21 cellular contexts compared by ENCODE assay signal in genomic region chr22:36143956-36144355, GRCh38. TPM values are rescaled to one million over a fixed set of nuclear protein-coding genes. Genes with fewer than 3 reads are reported as not detected.
DNase-seq lines count a peak whose midpoint lies in the region; FAIRE-seq and TF ChIP-seq lines count a peak whose summit lies in the region.
"Had no signal": no experiment of that assay in that cellular context is flagged by ENCODE, and none has a peak within 500 bp of the region (broad histone marks: within the 10 kb centered on the region; RNA-seq: fewer than 3 reads in every experiment).

No MANE protein-coding gene starts in this region.

- peak overlapping the region; percentile 75; the same call in 1 of the 2 replicates for H2AK5ac ChIP-seq in H1 (ENCODE audit: low read depth, low read length)

- no peaks in the 10 kb centered on the region for H3K27me3 Mint-ChIP-seq in activated T-cell treated with anti-CD3 and anti-CD28 coated beads, Interleukin-2, amount 50 U/mL, for 24 hours
- no peaks in the 10 kb centered on the region for H3K27me3 Mint-ChIP-seq in CD4-positive, alpha-beta memory T cell
- H3K27me3 Mint-ChIP-seq in nephron progenitor cell (ENCODE audit: low read depth, poor library complexity): peaks cover 8% of the 10 kb centered on the region
- peaks cover 3% of the 10 kb centered on the region for H3K27me3 Mint-ChIP-seq in type B pancreatic cell

- no peaks in the 10 kb centered on the region for H3K79me2 ChIP-seq in H1 (ENCODE audit: control insufficient read depth in 1 of 2, insufficient read depth in 2 of 2, low read length in 2 of 2)

- H3K4me3 Mint-ChIP-seq in activated T-cell treated with anti-CD3 and anti-CD28 coated beads, Interleukin-2, amount 50 U/mL, for 24 hours: no peak overlapping the region
- no peak overlapping the region for H3K4me3 Mint-ChIP-seq in CD4-positive, alpha-beta memory T cell
- H3K4me3 Mint-ChIP-seq in nephron progenitor cell (no peak overlapping the region), type B pancreatic cell (no peak overlapping the region)
- H3K4me3 Mint-ChIP-seq: HFFc6 had no signal

- H4K8ac ChIP-seq in H1 (ENCODE audit: extremely low read depth, insufficient read depth, low read length): no peak overlapping the region

- no peak for TF ChIP-seq POLR2A in H1 (IDR thresholded peaks at IDR 0.05; ENCODE audit: control extremely low read depth in 1 of 2, low read depth in 2 of 2, low read length in 2 of 2)

- no peak overlapping the region for H2BK15ac ChIP-seq in H1 (ENCODE audit: low read length)

- no peaks in the 10 kb centered on the region for H4K20me1 ChIP-seq in H1 (replicated peaks in 1 of 2; ENCODE audit: control insufficient read depth in 1 of 2, insufficient read depth in 2 of 2, low read length in 2 of 2)

- H4K91ac ChIP-seq in H1 (replicated peaks; ENCODE audit: insufficient read length, low read length): peak overlapping the region; percentile 29

- no peak overlapping the region for H3K4me2 ChIP-seq in H1 (ENCODE audit: insufficient read depth in 1 of 2, low read depth in 2 of 2, low read length in 2 of 2)
- H3K4me2 ChIP-seq: A549; BLaER1 treated with 17β-estradiol and CSF1 and Interleukin-3, amounts not matched to agents 10 nM and 100 nM; KMS-11; PC-9 had no signal

- H3K18ac ChIP-seq in H1 (ENCODE audit: extremely low read depth, low read length): no peak overlapping the region

- peaks cover 75% of the 10 kb centered on the region for H3K36me3 ChIP-seq in CD4-positive, alpha-beta memory T cell (ENCODE audit: insufficient read depth, low read length)
- no peaks in the 10 kb centered on the region for H3K36me3 ChIP-seq in H1 (ENCODE audit: control insufficient read depth in 2 of 4, insufficient read depth in 4 of 4, low read length in 3 of 4)

- peaks cover 87% of the 10 kb centered on the region for H3K36me3 Mint-ChIP-seq in activated T-cell treated with anti-CD3 and anti-CD28 coated beads, Interleukin-2, amount 50 U/mL, for 24 hours (ENCODE audit: low read depth)
- H3K36me3 Mint-ChIP-seq in CD4-positive, alpha-beta memory T cell: peaks cover 76 to 85% of the 10 kb centered on the region in 2 donors
- H3K36me3 Mint-ChIP-seq in nephron progenitor cell (ENCODE audit: low read depth): no peaks in the 10 kb centered on the region
- H3K36me3 Mint-ChIP-seq in type B pancreatic cell: no peaks in the 10 kb centered on the region

- no peaks in the 10 kb centered on the region for H3K79me1 ChIP-seq in H1 (ENCODE audit: low read depth, low read length)

- no peak overlapping the region for H3K56ac ChIP-seq in H1 (replicated peaks; ENCODE audit: insufficient read length, low read depth, low read length)

- H3K27me3 ChIP-seq in CD4-positive, alpha-beta memory T cell (ENCODE audit: insufficient read depth, low read length): no peaks in the 10 kb centered on the region
- H3K27me3 ChIP-seq in H1 (replicated peaks in 1 of 4; ENCODE audit: control insufficient read depth in 3 of 4, extremely low read depth in 1 of 4, insufficient read depth in 3 of 4, low read length in 3 of 4): no peaks in the 10 kb centered on the region; a peak in 1 of 7 replicates
- H3K27me3 ChIP-seq: BLaER1 treated with 17β-estradiol and CSF1 and Interleukin-3, amounts not matched to agents 10 nM and 100 nM had no signal

- no peak overlapping the region for H3K27ac ChIP-seq in CD4-positive, alpha-beta memory T cell (ENCODE audit: low read depth, low read length)
- H3K27ac ChIP-seq in H1 (ENCODE audit: low read depth, low read length): no peak overlapping the region
- H3K27ac ChIP-seq: A549; BLaER1 treated with 17β-estradiol and CSF1 and Interleukin-3, amounts not matched to agents 10 nM and 100 nM; KMS-11; PC-9 had no signal

- peaks cover 3% of the 10 kb centered on the region for H3K4me1 ChIP-seq in CD4-positive, alpha-beta memory T cell (ENCODE audit: insufficient read depth, low read length)
- H3K4me1 ChIP-seq in H1 (replicated peaks in 1 of 4; ENCODE audit: control insufficient read depth in 3 of 4, insufficient read depth in 4 of 4, low read length in 3 of 4): peaks cover 5 to 11% (median 9%) of the 10 kb centered on the region in 4 experiments
- H3K4me1 ChIP-seq: A549, Caco-2 had no signal

- FAIRE-seq in H1 (lab: Jason Lieb, UNC): no peak
- FAIRE-seq: A549 had no signal

- H3K9me3 Mint-ChIP-seq in activated T-cell treated with anti-CD3 and anti-CD28 coated beads, Interleukin-2, amount 50 U/mL, for 24 hours: no peaks in the 10 kb centered on the region
- no peaks in the 10 kb centered on the region for H3K9me3 Mint-ChIP-seq in CD4-positive, alpha-beta memory T cell
- no peaks in the 10 kb centered on the region for H3K9me3 Mint-ChIP-seq in nephron progenitor cell
- H3K9me3 Mint-ChIP-seq in type B pancreatic cell: no peaks in the 10 kb centered on the region
- H3K9me3 Mint-ChIP-seq: HFFc6 had no signal

- no peak overlapping the region for H2AFZ ChIP-seq in H1 (ENCODE audit: low read length)
- H2AFZ ChIP-seq: PC-9 had no signal

- POLR2A ChIA-PET in CD4-positive, alpha-beta memory T cell (lab: Charles Lee; ENCODE audit: partially characterized antibody): interaction anchor here (1.0 kb wide), 2 partner anchors 12 to 17 kb away, joined by 3 read pairs; partner anchors contain the start of gene APOL3
- POLR2A ChIA-PET in H1 (lab: Charles Lee; ENCODE audit: partially characterized antibody): no interaction called here

- CTCF ChIA-PET in CD4-positive, alpha-beta memory T cell (lab: Charles Lee; ENCODE audit: partially characterized antibody): interaction anchor here (1.3 to 5.1 kb wide), 2 partner anchors 36 to 342 kb away, joined by 3 to 63 read pairs; no protein-coding TSS in a partner anchor
- CTCF ChIA-PET in H1 (lab: Charles Lee; ENCODE audit: partially characterized antibody): interaction anchor here (0.5 to 8.4 kb wide), 6 partner anchors 14 to 788 kb away, joined by 3 to 86 read pairs (median 4); no protein-coding TSS in a partner anchor

- no peak overlapping the region for H4K5ac ChIP-seq in H1 (ENCODE audit: insufficient read length, low read depth, low read length)

- H2BK5ac ChIP-seq in H1 (ENCODE audit: low read depth, low read length): no peak overlapping the region

- H3K9ac ChIP-seq in H1 (replicated peaks in 1 of 4; ENCODE audit: extremely low read depth in 1 of 4, low read depth in 3 of 4, low read length in 3 of 4): no peak overlapping the region
- H3K9ac ChIP-seq: BLaER1 treated with 17β-estradiol and CSF1 and Interleukin-3, amounts not matched to agents 10 nM and 100 nM; KMS-11 had no signal

- no peak overlapping the region for H3K4me3 ChIP-seq in CD4-positive, alpha-beta memory T cell (ENCODE audit: low read length in 2 of 2)
- no peak overlapping the region for H3K4me3 ChIP-seq in H1 (ENCODE audit: extremely low read depth in 1 of 4, insufficient read depth in 2 of 4, low read depth in 3 of 4, low read length in 4 of 4)
- H3K4me3 ChIP-seq: A549; BLaER1 treated with 17β-estradiol and CSF1 and Interleukin-3, amounts not matched to agents 10 nM and 100 nM; PC-9 had no signal

- no peak for TF ChIP-seq RAD21 in H1 (IDR thresholded peaks at IDR 0.05 in 1 of 2, conservative IDR thresholded peaks at IDR 0.05 in 1 of 2; ENCODE audit: low read depth in 2 of 2, low read length in 2 of 2)

- no peaks in the 10 kb centered on the region for H3K9me3 ChIP-seq in CD4-positive, alpha-beta memory T cell (ENCODE audit: control insufficient read depth in 1 of 2, low read length in 2 of 2)
- no peaks in the 10 kb centered on the region for H3K9me3 ChIP-seq in H1 (ENCODE audit: insufficient read depth in 2 of 2, low read depth in 1 of 2, low read length in 1 of 2)
- H3K9me3 ChIP-seq: A549; BLaER1 treated with 17β-estradiol and CSF1 and Interleukin-3, amounts not matched to agents 10 nM and 100 nM; Caco-2 had no signal

- H2BK120ac ChIP-seq in H1 (replicated peaks; ENCODE audit: low read depth, low read length): no peak overlapping the region

- no peak overlapping the region for H3K14ac ChIP-seq in H1 (ENCODE audit: insufficient read length)

- no peak overlapping the region for H3K4ac ChIP-seq in H1 (replicated peaks; ENCODE audit: insufficient read length, low read depth, low read length)

- H2BK20ac ChIP-seq in H1 (ENCODE audit: low read length): 0 out of 2 replicates have a peak overlapping the region, but pooled peaks have one; percentile 48

- 0 out of 2 replicates have a peak, but pooled peaks cover 1% of the 10 kb centered on the region for H3K23me2 ChIP-seq in H1 (ENCODE audit: low read depth, low read length)

- TF ChIP-seq CTCF in H1 (IDR thresholded peaks at IDR 0.05; ENCODE audit: control extremely low read depth in 1 of 3, insufficient read depth in 1 of 3, low read depth in 1 of 3, low read length in 3 of 3): no peak
- TF ChIP-seq CTCF in nephron progenitor cell (IDR thresholded peaks at IDR 0.05): no peak
- TF ChIP-seq CTCF in type B pancreatic cell (conservative IDR thresholded peaks at IDR 0.05): no peak

- no peak overlapping the region for H3K23ac ChIP-seq in H1 (ENCODE audit: insufficient read length)

- no peak overlapping the region; the same call in 1 of the 2 replicates for H2BK12ac ChIP-seq in H1 (ENCODE audit: low read depth, low read length)

- intact Hi-C loops in CD4-positive, alpha-beta memory T cell (cut with micrococcal nuclease): no loop called here

- H3K4me1 Mint-ChIP-seq in activated T-cell treated with anti-CD3 and anti-CD28 coated beads, Interleukin-2, amount 50 U/mL, for 24 hours (ENCODE audit: low read depth): peaks cover 34% of the 10 kb centered on the region
- peaks cover 12 to 58% (median 36%) of the 10 kb centered on the region in 4 donors for H3K4me1 Mint-ChIP-seq in CD4-positive, alpha-beta memory T cell
- H3K4me1 Mint-ChIP-seq in nephron progenitor cell: peaks cover 59% of the 10 kb centered on the region
- H3K4me1 Mint-ChIP-seq in type B pancreatic cell (ENCODE audit: unreplicated experiment): peaks cover 15% of the 10 kb centered on the region

- 73% methylated on average over 4 of the region's 4 CpGs; no CpG with 5 or more reads in 1 of the 2 experiments for WGBS in H1 (ENCODE audit: extremely low coverage in 1 of 2, insufficient coverage in 1 of 2, insufficient read length in 1 of 2, insufficient replicate concordance in 2 of 2, low coverage in 1 of 2, low lambda C conversion rate in 2 of 2, missing lambda C conversion rate in 1 of 2), 2 experiments

- TF ChIP-seq EP300 in H1 (IDR thresholded peaks at IDR 0.05; ENCODE audit: borderline replicate concordance in 1 of 2, low read depth in 2 of 2, low read length in 2 of 2): no peak

- peak overlapping the region; percentile 71 for H3K27ac Mint-ChIP-seq in activated T-cell treated with anti-CD3 and anti-CD28 coated beads, Interleukin-2, amount 50 U/mL, for 24 hours
- peak overlapping the region; percentile 60 to 91 (median 80) for H3K27ac Mint-ChIP-seq in CD4-positive, alpha-beta memory T cell
- H3K27ac Mint-ChIP-seq in nephron progenitor cell (peak overlapping the region; percentile 40), type B pancreatic cell (no peak overlapping the region)
- H3K27ac Mint-ChIP-seq: HFFc6 had no signal

- DNase-seq in activated T-cell treated with anti-CD3 and anti-CD28 coated beads, Interleukin-2, amount 50 U/mL, for 24 hours: no peak
- DNase-seq in activated T-cell treated with anti-CD3 and anti-CD28 coated beads, Interleukin-2, amount 50 U/mL, for 48 hours: no peak
- DNase-seq in CD4-positive, alpha-beta memory T cell: no peak
- DNase-seq in H1 (ENCODE audit: low read depth in 1 of 2, low spot score in 2 of 2) (no peak), nephron progenitor cell (no peak), NCI-H82 treated with DMSO at 0.1 percent for 48 hours (lab: John Stamatoyannopoulos, UW; ENCODE audit: unreplicated experiment) (no peak), type B pancreatic cell (ENCODE audit: extremely low spot score, unreplicated experiment) (no peak), T1000 (lab: John Stamatoyannopoulos, UW) (no peak)
- DNase-seq: Caco-2, EL, HFFc6, NCI-H1048, NCI-H1436 treated with DMSO at 0.1 percent for 48 hours, NCI-H2081, NCI-H774 had no signal

RNA-seq across cellular contexts. Expression of gene APOL3, which starts 16.6 kb away (rescaled TPM):
- 100 to 1,000 TPM; 213 to 229 TPM for total RNA-seq in CD4-positive, alpha-beta memory T cell
- polyA plus RNA-seq in CD4-positive, alpha-beta memory T cell: 100 to 1,000 TPM in 1 of 2 donors, 10 to 100 TPM in 1; 47.4 to 109 TPM
- total RNA-seq in H1 (2021; fragmentation: NEBNext Ultra II Directional; extraction: Animal tissue kit (Norgen Biotek cat#: 25700)): not detected in 2 replicates
- 0.11 and 0.12 TPM in 2 replicates for polyA plus RNA-seq in H1 (2011; rRNA removed)
- 0.04 TPM for polyA plus RNA-seq in H1 (2011; cell fraction: cytosol; rRNA removed)
- polyA plus RNA-seq in H1 (2011; cell fraction: nucleus; rRNA removed): 0.19 TPM
- polyA plus RNA-seq in H1 (2012, experiment 1 of 2): 0.11 to 0.28 TPM (median 0.25 TPM) in 3 of 4 replicates, not detected in the other
- not detected for polyA plus RNA-seq in H1 (2012, experiment 2 of 2)
- polyA plus RNA-seq in H1 (2013, experiment 1 of 2): 0.10 TPM
- polyA plus RNA-seq in H1 (2013, experiment 2 of 2): 0.09 TPM
- 0.15 TPM in 1 of 2 replicates, not detected in the other for polyA minus RNA-seq in H1 (2011; rRNA and poly(A)+ RNA removed)
- polyA minus RNA-seq in H1 (2011; cell fraction: cytosol; rRNA and poly(A)+ RNA removed): not detected
- not detected for polyA minus RNA-seq in H1 (2011; cell fraction: nucleus; rRNA and poly(A)+ RNA removed)
- 2.0 and 2.3 TPM in 2 replicates for total RNA-seq in type B pancreatic cell (ENCODE audit: low replicate concordance)
- total RNA-seq: Caco-2 had no signal
- polyA plus RNA-seq: A549 had no signal

RNA-seq across cellular contexts. Expression of gene APOL4, which starts 57.7 kb away (rescaled TPM):
- not detected for total RNA-seq in CD4-positive, alpha-beta memory T cell
- polyA plus RNA-seq in CD4-positive, alpha-beta memory T cell: not detected
- total RNA-seq in H1 (2021; fragmentation: NEBNext Ultra II Directional; extraction: Animal tissue kit (Norgen Biotek cat#: 25700)): not detected in 2 replicates
- 0.02 TPM in 1 of 2 replicates, not detected in the other for polyA plus RNA-seq in H1 (2011; rRNA removed)
- not detected for polyA plus RNA-seq in H1 (2011; cell fraction: cytosol; rRNA removed)
- not detected for polyA plus RNA-seq in H1 (2011; cell fraction: nucleus; rRNA removed)
- not detected in 4 replicates for polyA plus RNA-seq in H1 (2012, experiment 1 of 2)
- polyA plus RNA-seq in H1 (2012, experiment 2 of 2): 0.08 TPM
- not detected for polyA plus RNA-seq in H1 (2013, experiment 1 of 2)
- 0.02 TPM for polyA plus RNA-seq in H1 (2013, experiment 2 of 2)
- polyA minus RNA-seq in H1 (2011; rRNA and poly(A)+ RNA removed): 0.66 TPM in 1 of 2 replicates, not detected in the other
- polyA minus RNA-seq in H1 (2011; cell fraction: cytosol; rRNA and poly(A)+ RNA removed): not detected
- not detected for polyA minus RNA-seq in H1 (2011; cell fraction: nucleus; rRNA and poly(A)+ RNA removed)
- 0.67 and 1.4 TPM in 2 replicates for total RNA-seq in type B pancreatic cell (ENCODE audit: low replicate concordance)
- total RNA-seq: Caco-2, HFFc6, MCF 10A, NCI-H460, PC-9 had no signal
- polyA plus RNA-seq: A549 had no signal

Comparison
In these comparisons a context has a peak if more than half of its experiments do, and no peak if none do; other contexts are left out.
1. RNA of gene APOL3, which starts 16.6 kb away (total RNA-seq): 213 to 229 TPM in CD4-positive, alpha-beta memory T cell; 2.0 to 2.3 TPM in type B pancreatic cell and not detected in H1; every median in the first group is over 10 times any median in the second.